8 cellular contexts compared by ENCODE assay signal in genomic region chr13:64723735-64724134, GRCh38.
DNase-seq lines count a peak whose midpoint lies in the region; ATAC-seq, FAIRE-seq and TF ChIP-seq lines count a peak whose summit lies in the region.

No MANE protein-coding gene starts in this region.

- no peak overlapping the region for H3K4me3 ChIP-seq in epithelial cell of proximal tubule (ENCODE audit: low read depth, low read length)

- peak; percentile 32 for DNase-seq in H4 (ENCODE audit: low spot score)
- peak; percentile 94 for DNase-seq in RCC 7860 (ENCODE audit: low spot score)
- DNase-seq in epithelial cell of proximal tubule (ENCODE audit: low read depth) = peak; percentile 87
- DNase-seq in osteocyte (ENCODE audit: extremely low spot score, unreplicated experiment) = no peak
- no peak for DNase-seq in amygdala (lab: John Stamatoyannopoulos, UW)
- no peak for DNase-seq in erythroblast (lab: John Stamatoyannopoulos, UW)
- DNase-seq in anterior cingulate cortex (lab: John Stamatoyannopoulos, UW) = no peak

- H3K36me3 Mint-ChIP-seq in osteocyte (ENCODE audit: unreplicated experiment) = no peaks in the 10 kb centered on the region
- no peaks in the 10 kb centered on the region for H3K36me3 Mint-ChIP-seq in activated T-helper 17 cell treated with anti-CD3 and anti-CD28 coated beads, Interleukin-2, amount 50 U/mL, for 72 hours (ENCODE audit: low read depth)

- H3K4me1 Mint-ChIP-seq in osteocyte (ENCODE audit: unreplicated experiment) = peaks cover 12% of the 10 kb centered on the region
- H3K4me1 Mint-ChIP-seq in activated T-helper 17 cell treated with anti-CD3 and anti-CD28 coated beads, Interleukin-2, amount 50 U/mL, for 72 hours = no peaks in the 10 kb centered on the region

- FAIRE-seq in RCC 7860 (lab: Jason Lieb, UNC) = peak; percentile 94

- no peaks in the 10 kb centered on the region for H3K27me3 Mint-ChIP-seq in osteocyte (ENCODE audit: unreplicated experiment)
- no peaks in the 10 kb centered on the region for H3K27me3 Mint-ChIP-seq in activated T-helper 17 cell treated with anti-CD3 and anti-CD28 coated beads, Interleukin-2, amount 50 U/mL, for 72 hours

- no peaks in the 10 kb centered on the region for H3K9me3 Mint-ChIP-seq in osteocyte (ENCODE audit: unreplicated experiment)
- H3K9me3 Mint-ChIP-seq in activated T-helper 17 cell treated with anti-CD3 and anti-CD28 coated beads, Interleukin-2, amount 50 U/mL, for 72 hours = peaks cover 4% of the 10 kb centered on the region

- H3K27ac Mint-ChIP-seq in osteocyte (ENCODE audit: unreplicated experiment) = peak overlapping the region; percentile 1
- H3K27ac Mint-ChIP-seq in activated T-helper 17 cell treated with anti-CD3 and anti-CD28 coated beads, Interleukin-2, amount 50 U/mL, for 72 hours = no peak overlapping the region

- no peak overlapping the region for H3K4me3 Mint-ChIP-seq in osteocyte (ENCODE audit: unreplicated experiment)
- H3K4me3 Mint-ChIP-seq in activated T-helper 17 cell treated with anti-CD3 and anti-CD28 coated beads, Interleukin-2, amount 50 U/mL, for 72 hours = no peak overlapping the region

- TF ChIP-seq CTCF in epithelial cell of proximal tubule (conservative IDR thresholded peaks at IDR 0.05; ENCODE audit: low read depth, low read length) = no peak
- TF ChIP-seq CTCF in osteocyte (IDR thresholded peaks at IDR 0.05) = no peak

- ATAC-seq in activated T-helper 17 cell treated with anti-CD3 and anti-CD28 coated beads, Interleukin-2, amount 50 U/mL, for 72 hours (replicated peaks) = no peak

- TF ChIP-seq POLR2A in erythroblast (IDR thresholded peaks at IDR 0.05; ENCODE audit: low read length) = no peak

Comparison
In these comparisons a context has a peak if more than half of its experiments do, and no peak if none do; other contexts are left out.
1. DNase-seq: peak in H4 (single experiment), RCC 7860 (single experiment) and epithelial cell of proximal tubule (single experiment); none in osteocyte (single experiment), amygdala (0 of 56), erythroblast (0 of 2) and anterior cingulate cortex (0 of 58).